Comparison of ENCODE assay signal across 9 cellular contexts in genomic region chr16:53744449-53744848, GRCh38. TPM values are rescaled to one million over a fixed set of nuclear protein-coding genes. Genes with fewer than 3 reads are reported as not detected.
DNase-seq lines count a peak whose midpoint lies in the region; ATAC-seq, FAIRE-seq and TF ChIP-seq lines count a peak whose summit lies in the region.
"Had no signal": no experiment of that assay in that cellular context is flagged by ENCODE, and none has a peak within 500 bp of the region (broad histone marks: within the 10 kb centered on the region; RNA-seq: fewer than 3 reads in every experiment).

No MANE protein-coding gene starts in this region.

- ATAC-seq in upper lobe of right lung, result peak; percentile 27

- H3K9ac ChIP-seq in endothelial cell of umbilical vein (replicated peaks; ENCODE audit: extremely low read depth, insufficient read depth, low read length), result no peak overlapping the region

- no peak overlapping the region for H2AFZ ChIP-seq in endothelial cell of umbilical vein (ENCODE audit: low read depth, low read length)

- H3K27ac ChIP-seq in endothelial cell of umbilical vein (ENCODE audit: insufficient read depth, low read depth, low read length) (no peak overlapping the region), upper lobe of right lung (no peak overlapping the region), coronary artery (peak overlapping the region in 1 of 2 donors; percentile 64), stomach (no peak overlapping the region)
- H3K27ac ChIP-seq: transverse colon had no signal

- no TSS peak for BruUV-seq in endothelial cell of umbilical vein (replicated peaks; lab: Mats Ljungman, UMichigan)

- no peaks in the 10 kb centered on the region for H3K27me3 Mint-ChIP-seq in T-helper 1 cell treated with Interleukin-12 subunit alpha and Interleukin-12 subunit beta and Interleukin-4 antibody, amounts not matched to agents 30 μg/mL and 1 μg/mL, for 36 hours (ENCODE audit: low read depth)

- WGBS in stomach, 5 donors, result 20 to 47% (median 37%) methylated on average over 3 of the region's 3 CpGs

- H3K27me3 ChIP-seq in endothelial cell of umbilical vein (ENCODE audit: control insufficient read depth in 2 of 2, insufficient read depth in 2 of 2, low read length in 2 of 2) (no peaks in the 10 kb centered on the region), upper lobe of right lung (no peaks in the 10 kb centered on the region), stomach (no peaks in the 10 kb centered on the region)
- H3K27me3 ChIP-seq: transverse colon had no signal

- H3K9me3 ChIP-seq in endothelial cell of umbilical vein (replicated peaks; ENCODE audit: control insufficient read depth, insufficient read depth, low read length) (no peaks in the 10 kb centered on the region), upper lobe of right lung (no peaks in the 10 kb centered on the region), stomach (no peaks in the 10 kb centered on the region)
- H3K9me3 ChIP-seq: transverse colon had no signal

- H3K36me3 ChIP-seq in endothelial cell of umbilical vein (ENCODE audit: control insufficient read depth in 2 of 2, extremely low read depth in 1 of 2, insufficient read depth in 2 of 2, low read length in 2 of 2), result no peaks in the 10 kb centered on the region
- H3K36me3 ChIP-seq in upper lobe of right lung, result no peaks in the 10 kb centered on the region
- no peaks in the 10 kb centered on the region for H3K36me3 ChIP-seq in stomach
- H3K36me3 ChIP-seq: transverse colon had no signal

- H4K20me1 ChIP-seq in endothelial cell of umbilical vein (replicated peaks; ENCODE audit: control insufficient read depth, extremely low read depth, insufficient read depth, low read length), result no peaks in the 10 kb centered on the region

- H3K4me3 Mint-ChIP-seq in T-helper 1 cell treated with Interleukin-12 subunit alpha and Interleukin-12 subunit beta and Interleukin-4 antibody, amounts not matched to agents 30 μg/mL and 1 μg/mL, for 36 hours, result no peak overlapping the region

- intact Hi-C loops in endothelial cell of umbilical vein (cut with micrococcal nuclease), result no loop called here
- intact Hi-C loops in upper lobe of right lung (cut with DNase I), result no loop called here
- intact Hi-C loops in stomach (cut with DNase I; ENCODE audit: low total_unique reads), result no loop called here

- POLR2A ChIA-PET in endothelial cell of umbilical vein (lab: Charles Lee), result no interaction called here

- peaks cover 27% of the 10 kb centered on the region for H3K4me1 Mint-ChIP-seq in T-helper 1 cell treated with Interleukin-12 subunit alpha and Interleukin-12 subunit beta and Interleukin-4 antibody, amounts not matched to agents 30 μg/mL and 1 μg/mL, for 36 hours (ENCODE audit: low read depth)

- TF ChIP-seq POLR2A in endothelial cell of umbilical vein (IDR thresholded peaks at IDR 0.05; ENCODE audit: low read depth, low read length), result no peak
- no peak for TF ChIP-seq POLR2A in stomach (IDR thresholded peaks at IDR 0.05)

- H3K4me1 ChIP-seq in endothelial cell of umbilical vein (ENCODE audit: control insufficient read depth, extremely low read depth, insufficient read depth, low read length) (peaks cover 11% of the 10 kb centered on the region), upper lobe of right lung (peaks cover 7% of the 10 kb centered on the region), stomach (peaks cover 11 to 41% (median 22%) of the 10 kb centered on the region in 4 donors)

- TF ChIP-seq EP300 in stomach (IDR thresholded peaks at IDR 0.05), result no peak

- H3K4me2 ChIP-seq in endothelial cell of umbilical vein (ENCODE audit: insufficient read depth, low read length), result peak overlapping the region; percentile 26

- dilution Hi-C loops in endothelial cell of umbilical vein (cut with MboI; ENCODE audit: extremely low pct_ligation_motif_present, low sequenced_read_pairs), result no loop called here

- no peak for FAIRE-seq in endothelial cell of umbilical vein (lab: Jason Lieb, UNC)

- CTCF ChIA-PET in endothelial cell of umbilical vein (lab: Charles Lee), result interaction anchor here (1.0 to 2.5 kb wide), 9 partner anchors 9 to 1513 kb away, joined by 3 to 57 read pairs (median 10); partner anchors contain the start of gene FTO

- H3K9me3 Mint-ChIP-seq in T-helper 1 cell treated with Interleukin-12 subunit alpha and Interleukin-12 subunit beta and Interleukin-4 antibody, amounts not matched to agents 30 μg/mL and 1 μg/mL, for 36 hours, result peaks cover 9% of the 10 kb centered on the region

- peaks cover 1% of the 10 kb centered on the region for H3K36me3 Mint-ChIP-seq in T-helper 1 cell treated with Interleukin-12 subunit alpha and Interleukin-12 subunit beta and Interleukin-4 antibody, amounts not matched to agents 30 μg/mL and 1 μg/mL, for 36 hours (ENCODE audit: low read depth)

- TF ChIP-seq CTCF in endothelial cell of umbilical vein (IDR thresholded peaks at IDR 0.05; ENCODE audit: extremely low read depth in 1 of 2, insufficient read depth in 1 of 2, low read depth in 1 of 2, low read length in 2 of 2) (no peak), upper lobe of right lung (IDR thresholded peaks at IDR 0.05) (no peak), coronary artery (IDR thresholded peaks at IDR 0.05) (no peak), stomach (IDR thresholded peaks at IDR 0.05) (no peak)

- peaks cover 19% of the 10 kb centered on the region for H3K79me2 ChIP-seq in endothelial cell of umbilical vein (ENCODE audit: control insufficient read depth, insufficient read depth, low read length)

- no peaks in the 10 kb centered on the region for H3K9me1 ChIP-seq in endothelial cell of umbilical vein (replicated peaks; ENCODE audit: control insufficient read depth, extremely low read depth, insufficient read depth, low read length)

- H3K27ac Mint-ChIP-seq in T-helper 1 cell treated with Interleukin-12 subunit alpha and Interleukin-12 subunit beta and Interleukin-4 antibody, amounts not matched to agents 30 μg/mL and 1 μg/mL, for 36 hours, result peak overlapping the region; percentile 0

- peak; percentile 18 for DNase-seq in stimulated activated CD4-positive, alpha-beta T cell treated with anti-CD3 and anti-CD28 coated beads, Interleukin-15, amount 100 ng/mL, for 24 hours
- no peak for DNase-seq in stimulated activated CD4-positive, alpha-beta T cell treated with anti-CD3 and anti-CD28 coated beads, Interleukin-2, amount 100 ng/mL, for 48 hours
- no peak for DNase-seq in endothelial cell of umbilical vein (ENCODE audit: low read depth, low spot score)
- no peak for DNase-seq in upper lobe of right lung
- no peak for DNase-seq in coronary artery (ENCODE audit: low spot score)
- no peak for DNase-seq in stomach
- DNase-seq in T1000 (lab: John Stamatoyannopoulos, UW), result no peak
- DNase-seq: transverse colon had no signal

- H3K4me3 ChIP-seq in endothelial cell of umbilical vein (replicated peaks in 1 of 3; ENCODE audit: insufficient read depth in 1 of 3, low read depth in 1 of 3, low read length in 3 of 3), result no peak overlapping the region
- H3K4me3 ChIP-seq in upper lobe of right lung, result no peak overlapping the region
- H3K4me3 ChIP-seq in coronary artery, result no peak overlapping the region
- H3K4me3 ChIP-seq in stomach, result no peak overlapping the region
- H3K4me3 ChIP-seq: transverse colon had no signal

TF ChIP-seq in endothelial cell of umbilical vein, 7 proteins besides CTCF, POLR2A, EP300 and RAD21:
- TF ChIP-seq MAX (IDR thresholded peaks at IDR 0.05; ENCODE audit: insufficient read depth, insufficient read length) (no peak), EZH2 (IDR thresholded peaks at IDR 0.05; ENCODE audit: borderline replicate concordance, low read depth, low read length, severe bottlenecking) (no peak), JUN (IDR thresholded peaks at IDR 0.05; ENCODE audit: borderline replicate concordance, insufficient read depth, insufficient read length, low read depth) (no peak), POLR2AphosphoS5 (IDR thresholded peaks at IDR 0.05; ENCODE audit: insufficient read depth, low read depth, low read length) (no peak), MYC (IDR thresholded peaks at IDR 0.05; ENCODE audit: low read depth, low read length) (no peak), GATA2 (IDR thresholded peaks at IDR 0.05; ENCODE audit: insufficient read depth, insufficient read length, low read depth, low read length) (no peak), FOS (IDR thresholded peaks at IDR 0.05; ENCODE audit: borderline replicate concordance, insufficient read depth, low read length) (no peak)

RNA-seq across cellular contexts. Expression of gene FTO, which starts 40.5 kb away (rescaled TPM):
- total RNA-seq in endothelial cell of umbilical vein (77.8 and 87.1 TPM in 2 replicates), upper lobe of right lung (75.6 TPM), stomach (10 to 100 TPM; 19.4 to 88.7 (median 40.2) TPM)
- polyA plus RNA-seq in endothelial cell of umbilical vein (41.9 and 48.6 TPM in 2 replicates), stomach (10 to 100 TPM in 2 of 3 donors, 1 to 10 TPM in 1; 9.3 to 18.8 (median 16.3) TPM)
- 59.1 and 69.1 TPM in 2 replicates for polyA plus RNA-seq in endothelial cell of umbilical vein (2011; cell fraction: cytosol; rRNA removed)
- polyA plus RNA-seq in endothelial cell of umbilical vein (2011; cell fraction: nucleus; rRNA removed), result 38.7 and 48.4 TPM in 2 replicates
- polyA plus RNA-seq in endothelial cell of umbilical vein (2012), result 64.7 and 81.4 TPM in 2 replicates
- polyA minus RNA-seq in endothelial cell of umbilical vein, result 104 and 122 TPM in 2 replicates
- polyA minus RNA-seq in endothelial cell of umbilical vein (2011; cell fraction: cytosol; rRNA and poly(A)+ RNA removed), result 28.4 TPM
- 81.9 and 116 TPM in 2 replicates for polyA minus RNA-seq in endothelial cell of umbilical vein (2011; cell fraction: nucleus; rRNA and poly(A)+ RNA removed)

RNA-seq across cellular contexts. Expression of gene RPGRIP1L, which starts 40.8 kb away (rescaled TPM):
- total RNA-seq in endothelial cell of umbilical vein, result 9.7 and 13.2 TPM in 2 replicates
- polyA plus RNA-seq in endothelial cell of umbilical vein, result 2.3 and 3.2 TPM in 2 replicates
- polyA plus RNA-seq in endothelial cell of umbilical vein (2011; cell fraction: cytosol; rRNA removed), result 3.7 and 3.8 TPM in 2 replicates
- 7.8 and 10.0 TPM in 2 replicates for polyA plus RNA-seq in endothelial cell of umbilical vein (2011; cell fraction: nucleus; rRNA removed)
- 10.2 and 11.1 TPM in 2 replicates for polyA plus RNA-seq in endothelial cell of umbilical vein (2012)
- 8.4 and 9.7 TPM in 2 replicates for polyA minus RNA-seq in endothelial cell of umbilical vein
- 4.1 TPM for polyA minus RNA-seq in endothelial cell of umbilical vein (2011; cell fraction: cytosol; rRNA and poly(A)+ RNA removed)
- polyA minus RNA-seq in endothelial cell of umbilical vein (2011; cell fraction: nucleus; rRNA and poly(A)+ RNA removed), result 13.3 and 18.0 TPM in 2 replicates
- total RNA-seq in upper lobe of right lung, result 3.5 TPM
- 1 to 10 TPM in 4 of 5 donors, not detected in 1; 1.3 to 6.8 (median 3.0) TPM for total RNA-seq in stomach
- 1 to 10 TPM; 1.1 to 1.9 (median 1.4) TPM for polyA plus RNA-seq in stomach
